Comparison of ENCODE assay signal across 24 cellular contexts in the genomic region with DNA sequence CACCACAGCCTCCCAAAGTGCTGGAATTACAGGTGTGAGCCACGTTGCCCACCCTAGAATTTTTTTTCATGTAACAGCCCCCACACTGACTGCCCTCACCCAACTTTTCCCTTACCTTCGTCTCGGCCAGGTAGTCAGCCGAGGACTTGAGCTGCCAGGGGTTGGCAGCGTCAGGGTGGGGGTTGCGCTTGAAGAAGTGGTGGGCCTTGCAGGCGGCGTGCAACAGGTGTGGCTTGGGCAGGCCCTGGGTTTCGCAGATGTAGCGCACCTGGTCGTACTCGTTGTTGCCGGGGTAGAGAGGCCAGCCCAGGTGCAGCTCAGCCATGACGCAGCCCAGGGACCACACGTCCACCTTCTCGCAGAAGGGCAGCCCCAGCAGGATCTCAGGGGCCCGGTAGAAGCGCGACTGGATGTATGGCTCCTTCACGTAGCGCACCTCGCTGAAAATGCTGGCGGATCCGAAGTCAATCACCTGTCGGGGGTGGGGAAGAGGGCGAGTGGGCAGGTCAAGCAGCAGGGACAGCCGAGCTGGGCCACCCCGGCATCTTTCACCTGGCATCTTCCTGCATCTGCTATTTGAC. TPM values are rescaled to one million over a fixed set of nuclear protein-coding genes. Genes with fewer than 3 reads are reported as not detected.
"Had no signal": no experiment of that assay in that cellular context is flagged by ENCODE, and none has a peak within 500 bp of the region (broad histone marks: within the 10 kb centered on the region; RNA-seq: fewer than 3 reads in every experiment).

No MANE protein-coding gene starts in this region.

- H3K9me3 Mint-ChIP-seq: naive thymus-derived CD8-positive, alpha-beta T cell; stimulated activated naive B cell treated with anti-CD40 and anti-IgM and Interleukin-4, amounts not matched to agents 10 μg/mL and 1 μg/mL and 100 μg/mL, for 72 hours; stimulated activated naive CD8-positive, alpha-beta T cell treated with anti-CD3 and anti-CD28 coated beads, Interleukin-15, amount 100 ng/mL, for 72 hours had no signal

- DNase-seq: cortex of kidney; dorsolateral prefrontal cortex; effector CD8-positive, alpha-beta T cell; gastrocnemius medialis; heart right ventricle; hypothalamus; kidney glomerular epithelial cell; naive thymus-derived CD8-positive, alpha-beta T cell; ovary; sigmoid colon; stimulated activated CD4-positive, alpha-beta T cell treated with anti-CD3 and anti-CD28 coated beads, Interleukin-2, amount 100 ng/mL, for 24 hours; stimulated activated CD4-positive, alpha-beta T cell treated with anti-CD3 and anti-CD28 coated beads, Interleukin-4, amount 100 ng/mL, for 4 hours; stimulated activated naive B cell treated with anti-CD40 and anti-IgM and Interleukin-4, amounts not matched to agents 10 μg/mL and 1 μg/mL and 100 μg/mL, for 72 hours; stimulated activated naive CD8-positive, alpha-beta T cell treated with anti-CD3 and anti-CD28 coated beads, Interleukin-15, amount 100 ng/mL, for 72 hours; substantia nigra; trophoblast cell had no signal

- H3K27me3 ChIP-seq: dorsolateral prefrontal cortex, esophagus muscularis mucosa, gastrocnemius medialis, heart right ventricle, ovary, right atrium auricular region, sigmoid colon had no signal

- H3K27ac ChIP-seq: dorsolateral prefrontal cortex, epithelial cell of prostate, esophagus muscularis mucosa, gastrocnemius medialis, heart right ventricle, ovary, right atrium auricular region, sigmoid colon, skin epidermis, thoracic aorta had no signal

- H3K36me3 Mint-ChIP-seq: naive thymus-derived CD8-positive, alpha-beta T cell had no signal

- H3K9me3 ChIP-seq: esophagus muscularis mucosa, gastrocnemius medialis, heart right ventricle, ovary, right atrium auricular region, sigmoid colon, thoracic aorta had no signal

- H3K27me3 Mint-ChIP-seq: stimulated activated naive CD8-positive, alpha-beta T cell treated with anti-CD3 and anti-CD28 coated beads, Interleukin-15, amount 100 ng/mL, for 72 hours had no signal

- ATAC-seq: gastrocnemius medialis; heart right ventricle; naive thymus-derived CD8-positive, alpha-beta T cell; stimulated activated naive B cell treated with anti-CD40 and anti-IgM and Interleukin-4, amounts not matched to agents 10 μg/mL and 1 μg/mL and 100 μg/mL, for 72 hours; stimulated activated naive CD8-positive, alpha-beta T cell treated with anti-CD3 and anti-CD28 coated beads, Interleukin-15, amount 100 ng/mL, for 72 hours had no signal

- H3K36me3 ChIP-seq: ovary, right atrium auricular region, thoracic aorta had no signal

- H3K4me3 Mint-ChIP-seq: stimulated activated naive B cell treated with anti-CD40 and anti-IgM and Interleukin-4, amounts not matched to agents 10 μg/mL and 1 μg/mL and 100 μg/mL, for 72 hours; stimulated activated naive CD8-positive, alpha-beta T cell treated with anti-CD3 and anti-CD28 coated beads, Interleukin-15, amount 100 ng/mL, for 72 hours had no signal

- H3K4me1 Mint-ChIP-seq: stimulated activated naive B cell treated with anti-CD40 and anti-IgM and Interleukin-4, amounts not matched to agents 10 μg/mL and 1 μg/mL and 100 μg/mL, for 72 hours; stimulated activated naive CD8-positive, alpha-beta T cell treated with anti-CD3 and anti-CD28 coated beads, Interleukin-15, amount 100 ng/mL, for 72 hours had no signal

- H3K4me1 ChIP-seq: esophagus muscularis mucosa, gastrocnemius medialis, heart right ventricle, right atrium auricular region, sigmoid colon had no signal

- H3K4me3 ChIP-seq: dorsolateral prefrontal cortex, esophagus muscularis mucosa, gastrocnemius medialis, heart right ventricle, ovary, right atrium auricular region, sigmoid colon, skin epidermis, thoracic aorta had no signal

- H3K27ac Mint-ChIP-seq: stimulated activated naive B cell treated with anti-CD40 and anti-IgM and Interleukin-4, amounts not matched to agents 10 μg/mL and 1 μg/mL and 100 μg/mL, for 72 hours had no signal

RNA-seq across cellular contexts. Expression of a gene that starts 6.2 kb away (rescaled TPM):
- total RNA-seq: lung microvascular endothelial cell, thoracic aorta, urinary bladder had no signal
- polyA plus RNA-seq: naive thymus-derived CD8-positive, alpha-beta T cell; neural cell had no signal
